In the genomic region with DNA sequence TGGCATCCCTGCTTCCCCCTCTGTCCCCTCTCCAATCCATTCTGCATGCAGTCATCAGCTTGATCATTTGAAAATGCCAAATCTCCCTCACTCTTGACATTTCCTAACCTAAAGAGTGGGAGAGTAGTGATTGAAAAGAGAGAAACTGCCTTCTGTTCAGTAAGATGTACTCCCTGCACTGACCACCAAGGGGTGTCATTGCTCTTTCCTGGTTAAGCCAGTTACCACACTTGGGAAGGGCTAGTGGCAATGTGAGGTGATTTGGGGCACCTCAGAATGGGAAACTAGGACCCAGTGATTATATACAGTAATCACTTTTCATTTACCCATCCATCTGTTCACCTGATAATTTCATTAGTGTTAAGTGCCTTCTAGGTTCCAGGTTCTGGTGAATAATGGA, we compare ENCODE assay signal across 8 cellular contexts. TPM values are rescaled to one million over a fixed set of nuclear protein-coding genes. Genes with fewer than 3 reads are reported as not detected.
A peak's percentile ranks its signal among the peaks of the same experiment; 100 is the strongest.
DNase-seq lines count a peak whose midpoint lies in the region; ATAC-seq, FAIRE-seq and TF ChIP-seq lines count a peak whose summit lies in the region.

No MANE protein-coding gene starts in this region.

- H3K27me3 ChIP-seq in kidney epithelial cell (ENCODE audit: control insufficient read depth, insufficient read depth, low read length) (no peaks in the 10 kb centered on the region), uterus (no peaks in the 10 kb centered on the region), MG63 (no peaks in the 10 kb centered on the region)

- H3K4me1 Mint-ChIP-seq in brain, result no peaks in the 10 kb centered on the region

- H3K27ac Mint-ChIP-seq in brain, result peak overlapping the region in 3 of 5 experiments; percentile 31 to 43 (median 40)

- H3K4me3 Mint-ChIP-seq in brain, result no peak overlapping the region

- no peaks in the 10 kb centered on the region for H3K4me1 ChIP-seq in uterus

- H3K36me3 ChIP-seq in kidney epithelial cell (ENCODE audit: control insufficient read depth, insufficient read depth, low read length), result peaks cover 4% of the 10 kb centered on the region
- H3K36me3 ChIP-seq in uterus, result no peaks in the 10 kb centered on the region
- peaks cover 30% of the 10 kb centered on the region for H3K36me3 ChIP-seq in MG63

- H3K9me3 ChIP-seq in uterus (no peaks in the 10 kb centered on the region), MG63 (no peaks in the 10 kb centered on the region)

- peak; percentile 37 for DNase-seq in CD1c-positive myeloid dendritic cell (ENCODE audit: extremely low spot score)
- DNase-seq in GM12892 (ENCODE audit: insufficient read length), result no peak
- peak; percentile 63 for DNase-seq in NCI-H82 treated with DMSO at 0.1 percent for 48 hours (lab: John Stamatoyannopoulos, UW; ENCODE audit: unreplicated experiment)
- no peak for DNase-seq in kidney epithelial cell (ENCODE audit: low read depth)
- no peak for DNase-seq in uterus
- no peak for DNase-seq in MG63

- no peaks in the 10 kb centered on the region for H3K27me3 Mint-ChIP-seq in brain

- H3K4me3 ChIP-seq in kidney epithelial cell (ENCODE audit: low read depth, low read length), result no peak overlapping the region
- H3K4me3 ChIP-seq in uterus, result no peak overlapping the region
- no peak overlapping the region for H3K4me3 ChIP-seq in MG63

- H3K27ac ChIP-seq in uterus, result no peak overlapping the region

- intact Hi-C loops in uterus (cut with DNase I; ENCODE audit: low total_unique reads), result no loop called here

- no peak for ATAC-seq in GM21786 (IDR thresholded peaks at IDR 0.05; ENCODE audit: unreplicated experiment)

- TF ChIP-seq POLR2A in GM12892 (IDR thresholded peaks at IDR 0.05; ENCODE audit: low read depth, low read length) (no peak), uterus (IDR thresholded peaks at IDR 0.05) (no peak)

- no peaks in the 10 kb centered on the region for H3K9me3 Mint-ChIP-seq in brain

- TF ChIP-seq CTCF in brain (conservative IDR thresholded peaks at IDR 0.05) (peak; percentile 79 to 89), kidney epithelial cell (IDR thresholded peaks at IDR 0.05; ENCODE audit: insufficient read depth, low read length, poor library complexity, severe bottlenecking) (peak; percentile 68), uterus (IDR thresholded peaks at IDR 0.05) (peak; percentile 24 to 54 (median 46))

- peak; percentile 40 for FAIRE-seq in GM12892 (lab: Jason Lieb, UNC)

- H3K36me3 Mint-ChIP-seq in brain, result peaks cover 84% of the 10 kb centered on the region

RNA-seq across cellular contexts. Expression of gene TMEM269, which starts 6.9 kb away (rescaled TPM):
- polyA plus RNA-seq in GM12892 (2012; ENCODE audit: missing spikeins), result 0.38 TPM
- polyA plus RNA-seq in brain (ENCODE audit: insufficient read depth, low read depth, low replicate concordance), result not detected
- total RNA-seq in kidney epithelial cell, result 0.04 and 0.27 TPM in 2 replicates
- 1 to 10 TPM in 1 of 4 donors, under 1 TPM in 1, not detected in 2; 0.07 to 1.1 TPM for total RNA-seq in uterus
- 0.16 and 0.42 TPM in 2 replicates for total RNA-seq in MG63 (2014; rRNA removed; shearing (Covaris generic); ENCODE audit: low replicate concordance)

RNA-seq across cellular contexts. Expression of gene C1orf50, which starts 10.8 kb away (rescaled TPM):
- polyA plus RNA-seq in GM12892 (2012; ENCODE audit: missing spikeins), result 5.8 TPM
- polyA plus RNA-seq in brain (ENCODE audit: insufficient read depth, low read depth, low replicate concordance), result 13.3 TPM
- 2.9 and 4.6 TPM in 2 replicates for total RNA-seq in kidney epithelial cell
- total RNA-seq in uterus, result 1 to 10 TPM in 2 of 4 donors, under 1 TPM in 1, not detected in 1; 0.26 to 6.7 (median 5.7) TPM
- total RNA-seq in MG63 (2014; rRNA removed; shearing (Covaris generic); ENCODE audit: low replicate concordance), result 1.3 and 2.0 TPM in 2 replicates

RNA-seq across cellular contexts. Expression of gene P3H1, which starts 11.0 kb away (rescaled TPM):
- polyA plus RNA-seq in GM12892 (2012; ENCODE audit: missing spikeins), result 14.5 TPM
- 22.2 TPM for polyA plus RNA-seq in brain (ENCODE audit: insufficient read depth, low read depth, low replicate concordance)
- total RNA-seq in kidney epithelial cell (51.7 and 61.5 TPM in 2 replicates), uterus (100 to 1,000 TPM in 1 of 4 donors, 10 to 100 TPM in 3; 11.5 to 119 (median 34.7) TPM)
- 32.4 and 37.3 TPM in 2 replicates for total RNA-seq in MG63 (2014; rRNA removed; shearing (Covaris generic); ENCODE audit: low replicate concordance)

RNA-seq across cellular contexts. Expression of gene CLDN19, which starts 37.8 kb away (rescaled TPM):
- polyA plus RNA-seq in GM12892 (2012; ENCODE audit: missing spikeins), result not detected
- polyA plus RNA-seq in brain (ENCODE audit: insufficient read depth, low read depth, low replicate concordance), result not detected
- total RNA-seq in kidney epithelial cell, result 0.08 and 2.5 TPM in 2 replicates
- total RNA-seq in uterus, result under 1 TPM in 1 of 4 donors, not detected in 3; 0.28 TPM
- total RNA-seq in MG63 (2014; rRNA removed; shearing (Covaris generic); ENCODE audit: low replicate concordance), result 0.99 TPM in 1 of 2 replicates, not detected in the other

RNA-seq across cellular contexts. Expression of gene ERMAP, which starts 39.1 kb away (rescaled TPM):
- 5.4 TPM for polyA plus RNA-seq in GM12892 (2012; ENCODE audit: missing spikeins)
- 4.9 TPM for polyA plus RNA-seq in brain (ENCODE audit: insufficient read depth, low read depth, low replicate concordance)
- total RNA-seq in kidney epithelial cell (7.4 and 8.9 TPM in 2 replicates), uterus (10 to 100 TPM in 2 of 4 donors, 1 to 10 TPM in 1, under 1 TPM in 1; 0.59 to 16.0 (median 7.6) TPM)
- 10.3 and 15.3 TPM in 2 replicates for total RNA-seq in MG63 (2014; rRNA removed; shearing (Covaris generic); ENCODE audit: low replicate concordance)

Comparison
In these comparisons a context has a peak if more than half of its experiments do, and no peak if none do; other contexts are left out.
1. DNase-seq: peak in CD1c-positive myeloid dendritic cell (single experiment) and NCI-H82 treated with DMSO at 0.1 percent for 48 hours (single experiment); none in GM12892 (single experiment), kidney epithelial cell (single experiment), uterus (0 of 2) and MG63 (single experiment).
2. Peak in every context shown above with its lines, with median percentiles within 50 percentile points of each other: CTCF ChIP-seq.